In the genomic region with DNA sequence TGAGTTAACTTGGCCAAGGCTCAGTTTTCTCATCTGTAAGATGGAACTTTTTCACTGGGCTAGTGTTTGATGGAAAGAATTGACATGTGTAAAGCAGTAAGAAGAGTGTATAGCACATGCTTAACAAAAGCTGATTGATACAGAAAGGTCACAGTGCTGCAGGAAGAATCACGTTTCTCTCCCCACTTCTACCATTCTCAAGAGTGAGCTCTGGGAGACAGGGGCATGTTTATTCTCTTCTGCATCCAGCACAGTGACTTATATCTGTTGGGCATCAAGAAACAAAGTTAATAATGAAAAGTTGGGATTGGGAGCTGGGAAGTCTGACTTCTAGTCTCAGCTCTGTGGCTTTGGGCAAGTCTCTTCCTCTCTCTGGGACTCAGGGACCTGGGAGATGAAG, we compare ENCODE assay signal across 35 cellular contexts.
"Had no signal": no experiment of that assay in that cellular context is flagged by ENCODE, and none has a peak within 500 bp of the region (broad histone marks: within the 10 kb centered on the region; RNA-seq: fewer than 3 reads in every experiment).

No MANE protein-coding gene starts in this region.

- H3K36me3 ChIP-seq: MG63 had no signal

- H3K4me2 ChIP-seq: KMS-11 had no signal

- DNase-seq: Karpas-422, Kasumi-1, KG1, MG63, MM.1S, MV-4-11, NCI-H1048, NCI-H1092, NCI-H1092 treated with DMSO at 0.1 percent for 48 hours, NCI-H1105, NCI-H1105 treated with DMSO at 0.1 percent for 48 hours, NCI-H1417, NCI-H1417 treated with DMSO at 0.1 percent for 48 hours, NCI-H1436, NCI-H1436 treated with DMSO at 0.1 percent for 48 hours, NCI-H146, NCI-H1694, NCI-H1694 treated with DMSO at 0.1 percent for 48 hours, NCI-H187, NCI-H187 treated with DMSO at 0.1 percent for 48 hours, NCI-H1930, NCI-H2029, NCI-H2029 treated with DMSO at 0.1 percent for 48 hours, NCI-H2081, NCI-H2081 treated with DMSO at 0.1 percent for 48 hours, NCI-H2107, NCI-H2171, NCI-H2171 treated with DMSO at 0.1 percent for 48 hours, NCI-H2227 treated with DMSO at 0.1 percent for 48 hours, NCI-H226, NCI-H345, NCI-H446, NCI-H446 treated with DMSO at 0.1 percent for 48 hours, NCI-H510A had no signal

- H3K4me3 ChIP-seq: MG63 had no signal

- H3K27me3 ChIP-seq: MG63 had no signal

- H3K9ac ChIP-seq: KMS-11 had no signal

- H3K27ac ChIP-seq: KMS-11 had no signal
